Comparison of ENCODE assay signal across 14 cellular contexts in genomic region chr11:118003456-118003855, GRCh38. TPM values are rescaled to one million over a fixed set of nuclear protein-coding genes. Genes with fewer than 3 reads are reported as not detected.
DNase-seq lines count a peak whose midpoint lies in the region; ATAC-seq, FAIRE-seq and TF ChIP-seq lines count a peak whose summit lies in the region.
"Had no signal": no experiment of that assay in that cellular context is flagged by ENCODE, and none has a peak within 500 bp of the region (broad histone marks: within the 10 kb centered on the region; RNA-seq: fewer than 3 reads in every experiment).

No MANE protein-coding gene starts in this region.

- H3K9me3 ChIP-seq in OCI-LY7 (ENCODE audit: low read length): no peaks in the 10 kb centered on the region
- no peaks in the 10 kb centered on the region for H3K9me3 ChIP-seq in small intestine (ENCODE audit: control insufficient read depth, low read depth)
- H3K9me3 ChIP-seq: Caco-2, HAP-1, testis had no signal

- WGBS in small intestine, 3 donors: 49 to 64% (median 55%) methylated on average over 4 of the region's 4 CpGs

- peaks cover 9% of the 10 kb centered on the region for H3K9me3 Mint-ChIP-seq in activated CD4-positive, alpha-beta T cell treated with anti-CD3 and anti-CD28 coated beads for 36 hours (ENCODE audit: low read depth)
- no peaks in the 10 kb centered on the region for H3K9me3 Mint-ChIP-seq in central memory CD8-positive, alpha-beta T cell

- no peaks in the 10 kb centered on the region for H3K27me3 Mint-ChIP-seq in activated CD4-positive, alpha-beta T cell treated with anti-CD3 and anti-CD28 coated beads for 36 hours
- H3K27me3 Mint-ChIP-seq in central memory CD8-positive, alpha-beta T cell: no peaks in the 10 kb centered on the region

- H3K27ac Mint-ChIP-seq in activated CD4-positive, alpha-beta T cell treated with anti-CD3 and anti-CD28 coated beads for 36 hours: peak overlapping the region; percentile 97
- peak overlapping the region; percentile 89 for H3K27ac Mint-ChIP-seq in central memory CD8-positive, alpha-beta T cell (ENCODE audit: low read depth)

- no peaks in the 10 kb centered on the region for H4K20me1 ChIP-seq in OCI-LY7 (ENCODE audit: insufficient read depth, low read length)

- H3K27me3 ChIP-seq in small intestine (ENCODE audit: control insufficient read depth in 2 of 2, insufficient read depth in 2 of 2, low read length in 2 of 2) (no peaks in the 10 kb centered on the region), foreskin keratinocyte (peaks cover under 1% of the 10 kb centered on the region)
- H3K27me3 ChIP-seq: left lung, testis had no signal

- H3K4me1 Mint-ChIP-seq in activated CD4-positive, alpha-beta T cell treated with anti-CD3 and anti-CD28 coated beads for 36 hours: peaks cover 94% of the 10 kb centered on the region
- peaks cover 100% of the 10 kb centered on the region for H3K4me1 Mint-ChIP-seq in central memory CD8-positive, alpha-beta T cell

- BruUV-seq in OCI-LY7 (replicated peaks; lab: Mats Ljungman, UMichigan): no TSS peak

- H3K27ac ChIP-seq in OCI-LY7 (ENCODE audit: low read depth, low read length, poor library complexity, severe bottlenecking): no peak overlapping the region
- H3K27ac ChIP-seq in small intestine (ENCODE audit: low read depth in 1 of 2, low read length in 1 of 2): peak overlapping the region; percentile 61 to 78
- H3K27ac ChIP-seq in foreskin keratinocyte: no peak overlapping the region
- H3K27ac ChIP-seq: 22Rv1, testis had no signal

- H3K36me3 ChIP-seq in OCI-LY7 (ENCODE audit: insufficient read depth, low read length) (peaks cover 22% of the 10 kb centered on the region), small intestine (ENCODE audit: control insufficient read depth in 2 of 2, insufficient read depth in 2 of 2, low read length in 2 of 2) (no peaks in the 10 kb centered on the region)
- H3K36me3 ChIP-seq: HAP-1 had no signal

- no peaks in the 10 kb centered on the region for H3K9me2 ChIP-seq in OCI-LY7 (ENCODE audit: insufficient read depth, low read length)

- peak overlapping the region; percentile 27 for H3K4me3 Mint-ChIP-seq in activated CD4-positive, alpha-beta T cell treated with anti-CD3 and anti-CD28 coated beads for 36 hours
- H3K4me3 Mint-ChIP-seq in central memory CD8-positive, alpha-beta T cell: peak overlapping the region; percentile 58

- TF ChIP-seq CTCF in OCI-LY7 (conservative IDR thresholded peaks at IDR 0.05; ENCODE audit: low read length) (no peak), foreskin keratinocyte (conservative IDR thresholded peaks at IDR 0.05) (no peak)

- H3K4me1 ChIP-seq in OCI-LY7 (ENCODE audit: insufficient read depth, low read length, poor library complexity, severe bottlenecking): peaks cover 67% of the 10 kb centered on the region
- H3K4me1 ChIP-seq in small intestine (ENCODE audit: control insufficient read depth in 2 of 2, insufficient read depth in 1 of 2, low read depth in 1 of 2, low read length in 1 of 2): peaks cover 0 to 10% of the 10 kb centered on the region in 2 donors
- H3K4me1 ChIP-seq in foreskin keratinocyte: no peaks in the 10 kb centered on the region
- H3K4me1 ChIP-seq: HAP-1 had no signal

- FAIRE-seq in small intestine (lab: Jason Lieb, UNC): no peak

- no peak overlapping the region for H3K4me3 ChIP-seq in OCI-LY7 (ENCODE audit: low read depth, low read length, poor library complexity, severe bottlenecking)
- no peak overlapping the region for H3K4me3 ChIP-seq in small intestine (ENCODE audit: low read depth in 1 of 2, low read length in 2 of 2)
- H3K4me3 ChIP-seq: HAP-1, left lung, testis had no signal

- H3K79me2 ChIP-seq in OCI-LY7 (ENCODE audit: insufficient read depth, low read depth, low read length): no peaks in the 10 kb centered on the region

- CTCF ChIA-PET in activated CD4-positive, alpha-beta T cell treated with anti-CD3 and anti-CD28 coated beads for 36 hours (lab: Charles Lee): interaction anchor here (0.6 to 9.4 kb wide), 11 partner anchors 13 to 509 kb away, joined by 3 to 69 read pairs (median 5); partner anchors contain the start of gene IL10RA
- CTCF ChIA-PET in OCI-LY7 (lab: Charles Lee; ENCODE audit: unreplicated experiment): interaction anchor here (0.6 kb wide), 1 partner anchor 8 kb away, joined by 3 read pairs; no protein-coding TSS in a partner anchor

- H3K36me3 Mint-ChIP-seq in activated CD4-positive, alpha-beta T cell treated with anti-CD3 and anti-CD28 coated beads for 36 hours (ENCODE audit: low read depth): peaks cover 46% of the 10 kb centered on the region
- peaks cover 43% of the 10 kb centered on the region for H3K36me3 Mint-ChIP-seq in central memory CD8-positive, alpha-beta T cell (ENCODE audit: insufficient read depth)

- POLR2A ChIA-PET in activated CD4-positive, alpha-beta T cell treated with anti-CD3 and anti-CD28 coated beads for 36 hours (lab: Charles Lee): interaction anchor here (0.6 to 4.1 kb wide), 8 partner anchors 12 to 229 kb away, joined by 3 to 78 read pairs (median 4); partner anchors contain the start of gene IL10RA
- POLR2A ChIA-PET in OCI-LY7 (lab: Charles Lee): interaction anchor here (0.9 to 6.7 kb wide), 2 partner anchors 10 to 16 kb away, joined by 3 to 59 read pairs; partner anchors contain the start of gene IL10RA

- peak overlapping the region; percentile 29 for H3K4me2 ChIP-seq in OCI-LY7 (ENCODE audit: low read length)

- intact Hi-C loops in activated CD4-positive, alpha-beta T cell treated with anti-CD3 and anti-CD28 coated beads for 36 hours (cut with DNase I, micrococcal nuclease): loop anchor here (2.0 to 10.0 kb wide), 8 partner anchors 53 to 771 kb away; partner anchors contain the start of genes ARCN1 (in 1 of the 2), CD3E (in 1 of the 2), PCSK7 (in 1 of the 2) and RNF214 (in 1 of the 2)
- intact Hi-C loops in OCI-LY7 (cut with micrococcal nuclease; ENCODE audit: unreplicated experiment): no loop called here

- ATAC-seq in activated CD4-positive, alpha-beta T cell treated with anti-CD3 and anti-CD28 coated beads for 36 hours: no peak
- no peak for ATAC-seq in central memory CD8-positive, alpha-beta T cell (replicated peaks; ENCODE audit: extremely low read depth, poor library complexity, severe bottlenecking)
- no peak for ATAC-seq in HG03565 (IDR thresholded peaks at IDR 0.05; ENCODE audit: unreplicated experiment)
- ATAC-seq in foreskin keratinocyte: no peak

- no peak for DNase-seq in activated CD4-positive, alpha-beta T cell treated with anti-CD3 and anti-CD28 coated beads for 36 hours
- DNase-seq in activated CD4-positive, alpha-beta T cell treated with anti-CD3 and anti-CD28 coated beads for 48 hours: no peak
- no peak for DNase-seq in OCI-LY7 (ENCODE audit: low spot score)
- peak; percentile 9 to 12 for DNase-seq in central memory CD8-positive, alpha-beta T cell (ENCODE audit: low spot score in 2 of 2)
- peak; percentile 33 for DNase-seq in small intestine
- no peak for DNase-seq in UCSD-AML1 (lab: John Stamatoyannopoulos, UW; ENCODE audit: unreplicated experiment)
- no peak for DNase-seq in foreskin keratinocyte
- DNase-seq: left lung, NCI-H2171, testis had no signal

- H2AFZ ChIP-seq in OCI-LY7 (ENCODE audit: low read length): peak overlapping the region; percentile 43; the same call in 1 of the 2 replicates

RNA-seq across cellular contexts. Expression of gene IL10RA, which starts 17.3 kb away (rescaled TPM):
- 10 to 100 TPM; 57.1 to 79.4 TPM for total RNA-seq in activated CD4-positive, alpha-beta T cell treated with anti-CD3 and anti-CD28 coated beads for 36 hours
- total RNA-seq in OCI-LY7 (2014; rRNA removed; shearing (Covaris generic)): 8.2 and 15.7 TPM in 2 replicates
- 18.3 and 25.2 TPM in 2 replicates for total RNA-seq in OCI-LY7 (2022)
- 1 to 10 TPM; 1.1 to 9.3 (median 4.3) TPM for polyA plus RNA-seq in small intestine
- total RNA-seq in foreskin keratinocyte: 0.04 TPM in 1 of 2 replicates, not detected in the other
- not detected in 2 replicates for polyA plus RNA-seq in foreskin keratinocyte

Comparison
In these comparisons a context has a peak if more than half of its experiments do, and no peak if none do; other contexts are left out.
1. DNase-seq: peak in central memory CD8-positive, alpha-beta T cell (2 of 2) and small intestine (single experiment); none in activated CD4-positive, alpha-beta T cell treated with anti-CD3 and anti-CD28 coated beads for 36 hours (single experiment), activated CD4-positive, alpha-beta T cell treated with anti-CD3 and anti-CD28 coated beads for 48 hours (single experiment), OCI-LY7 (single experiment), UCSD-AML1 (single experiment) and foreskin keratinocyte (0 of 2).
2. H3K27ac ChIP-seq: peak in small intestine (2 of 2); none in OCI-LY7 (single experiment) and foreskin keratinocyte (single experiment).